In genomic region chr5:72134226-72134625, GRCh38 we compare ENCODE assay signal across 1 cellular context.
TF ChIP-seq lines count a peak whose summit lies in the region.

No MANE protein-coding gene starts in this region.

TF ChIP-seq in IMR-90, 13 proteins besides CTCF, POLR2A, EP300 and RAD21 (continued from another document):
- no peak for TF ChIP-seq MAFK (IDR thresholded peaks at IDR 0.05; ENCODE audit: low read depth, low read length)
- TF ChIP-seq NFE2L2 (IDR thresholded peaks at IDR 0.05; ENCODE audit: low read depth, low read length), result no peak
- no peak for TF ChIP-seq CEBPB (IDR thresholded peaks at IDR 0.05; ENCODE audit: low read depth, low read length)
- TF ChIP-seq FOS (IDR thresholded peaks at IDR 0.05; ENCODE audit: low read depth, low read length), result no peak
- TF ChIP-seq BHLHE40 (IDR thresholded peaks at IDR 0.05; ENCODE audit: low read depth, low read length), result no peak
- TF ChIP-seq MXI1 (IDR thresholded peaks at IDR 0.05; ENCODE audit: borderline replicate concordance, low read depth, low read length), result no peak
- TF ChIP-seq, protein P1, sequence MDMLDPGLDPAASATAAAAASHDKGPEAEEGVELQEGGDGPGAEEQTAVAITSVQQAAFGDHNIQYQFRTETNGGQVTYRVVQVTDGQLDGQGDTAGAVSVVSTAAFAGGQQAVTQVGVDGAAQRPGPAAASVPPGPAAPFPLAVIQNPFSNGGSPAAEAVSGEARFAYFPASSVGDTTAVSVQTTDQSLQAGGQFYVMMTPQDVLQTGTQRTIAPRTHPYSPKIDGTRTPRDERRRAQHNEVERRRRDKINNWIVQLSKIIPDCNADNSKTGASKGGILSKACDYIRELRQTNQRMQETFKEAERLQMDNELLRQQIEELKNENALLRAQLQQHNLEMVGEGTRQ (IDR thresholded peaks at IDR 0.05; ENCODE audit: low read depth, low read length), result no peak
- TF ChIP-seq MAZ (IDR thresholded peaks at IDR 0.05; ENCODE audit: borderline replicate concordance, low read depth, low read length), result no peak
- TF ChIP-seq RFX5 (IDR thresholded peaks at IDR 0.05; ENCODE audit: low read depth, low read length), result no peak
